ENCODE assay signal across 11 cellular contexts in the genomic region with DNA sequence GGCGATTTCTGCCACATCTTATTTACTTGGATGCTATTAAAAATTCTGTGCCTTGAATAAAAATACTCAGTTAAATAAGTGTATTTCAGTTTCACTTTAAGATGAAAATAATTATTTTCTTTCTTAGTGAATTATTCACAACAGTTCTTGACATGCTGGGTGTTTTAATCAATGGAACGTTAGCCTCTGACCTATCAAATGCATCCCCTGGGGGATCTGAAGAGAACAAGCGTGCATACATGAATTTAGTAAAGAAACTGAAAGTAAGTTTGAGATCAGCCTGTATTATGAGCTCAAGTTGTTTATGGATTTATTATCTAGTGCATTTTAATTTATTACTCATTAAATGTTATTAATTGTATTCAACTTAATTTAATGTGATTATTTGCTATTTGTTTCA. TPM values are rescaled to one million over a fixed set of nuclear protein-coding genes. Genes with fewer than 3 reads are reported as not detected.
A peak's percentile ranks its signal among the peaks of the same experiment; 100 is the strongest.
DNase-seq lines count a peak whose midpoint lies in the region; ATAC-seq and TF ChIP-seq lines count a peak whose summit lies in the region.
"Had no signal": no experiment of that assay in that cellular context is flagged by ENCODE, and none has a peak within 500 bp of the region (broad histone marks: within the 10 kb centered on the region; RNA-seq: fewer than 3 reads in every experiment).

No MANE protein-coding gene starts in this region.

- peak overlapping the region; percentile 86 for H2AFZ ChIP-seq in ACC112 (ENCODE audit: low read length, unreplicated experiment)

- no peaks in the 10 kb centered on the region for H3K27me3 ChIP-seq in ACC112 (ENCODE audit: insufficient read depth, low read length)
- H3K27me3 ChIP-seq in esophagus muscularis mucosa: no peaks in the 10 kb centered on the region

- H3K27ac ChIP-seq in ACC112 (ENCODE audit: low read depth, low read length) (no peak overlapping the region), esophagus muscularis mucosa (replicated peaks in 1 of 4) (no peak overlapping the region)
- H3K27ac ChIP-seq: C4-2B had no signal

- no peak for TF ChIP-seq CTCF in esophagus muscularis mucosa (IDR thresholded peaks at IDR 0.05)

- peaks cover 15% of the 10 kb centered on the region for H3K4me1 ChIP-seq in ACC112 (ENCODE audit: control insufficient read depth, insufficient read depth, low read length, unreplicated experiment)
- H3K4me1 ChIP-seq in esophagus muscularis mucosa: no peaks in the 10 kb centered on the region

- peaks cover 11% of the 10 kb centered on the region for H3K4me1 Mint-ChIP-seq in activated naive CD4-positive, alpha-beta T cell treated with anti-CD3 and anti-CD28 coated beads, Interleukin-2, amount 10 ng/mL, durations not matched to agents 7 days and 5 days

- peak overlapping the region; percentile 76 for H3K4me3 ChIP-seq in ACC112 (ENCODE audit: low read depth, low read length)
- peak overlapping the region; percentile 16 to 45 (median 30) for H3K4me3 ChIP-seq in esophagus muscularis mucosa

- intact Hi-C loops in esophagus muscularis mucosa (cut with DNase I): no loop called here

- no peaks in the 10 kb centered on the region for H3K9me3 ChIP-seq in esophagus muscularis mucosa

- no peaks in the 10 kb centered on the region for H3K9me3 Mint-ChIP-seq in activated naive CD4-positive, alpha-beta T cell treated with anti-CD3 and anti-CD28 coated beads, Interleukin-2, amount 10 ng/mL, durations not matched to agents 7 days and 5 days
- H3K9me3 Mint-ChIP-seq: naive thymus-derived CD4-positive, alpha-beta T cell had no signal

- H3K27me3 Mint-ChIP-seq in activated naive CD4-positive, alpha-beta T cell treated with anti-CD3 and anti-CD28 coated beads, Interleukin-2, amount 10 ng/mL, durations not matched to agents 7 days and 5 days: peaks cover 5% of the 10 kb centered on the region

- peak; percentile 69 for ATAC-seq in GM19372 (IDR thresholded peaks at IDR 0.05; ENCODE audit: low read depth, unreplicated experiment)
- ATAC-seq in HG03097 (IDR thresholded peaks at IDR 0.05; ENCODE audit: low FRiP score, unreplicated experiment): peak; percentile 74

- DNase-seq in esophagus muscularis mucosa (ENCODE audit: extremely low spot score): no peak
- no peak for DNase-seq in NCI-H146 (lab: John Stamatoyannopoulos, UW)
- DNase-seq in erythroblast (lab: John Stamatoyannopoulos, UW): no peak
- DNase-seq in NCI-H2171 (lab: John Stamatoyannopoulos, UW): no peak
- no peak for DNase-seq in activated naive CD4-positive, alpha-beta T cell treated with anti-CD3 and anti-CD28 coated beads, Interleukin-2, amount 10 ng/mL, durations not matched to agents 7 days and 5 days
- DNase-seq: naive thymus-derived CD4-positive, alpha-beta T cell had no signal

- TF ChIP-seq POLR2A in esophagus muscularis mucosa (IDR thresholded peaks at IDR 0.05; ENCODE audit: low read depth) (no peak), erythroblast (IDR thresholded peaks at IDR 0.05; ENCODE audit: low read length) (no peak)

- TF ChIP-seq EP300 in esophagus muscularis mucosa (IDR thresholded peaks at IDR 0.05): no peak

- H3K4me3 Mint-ChIP-seq in activated naive CD4-positive, alpha-beta T cell treated with anti-CD3 and anti-CD28 coated beads, Interleukin-2, amount 10 ng/mL, durations not matched to agents 7 days and 5 days: no peak overlapping the region

- no peak overlapping the region for H3K27ac Mint-ChIP-seq in activated naive CD4-positive, alpha-beta T cell treated with anti-CD3 and anti-CD28 coated beads, Interleukin-2, amount 10 ng/mL, durations not matched to agents 7 days and 5 days

- H3K79me2 ChIP-seq in ACC112 (ENCODE audit: control insufficient read depth, insufficient read depth, low read length, unreplicated experiment): no peaks in the 10 kb centered on the region

- H3K36me3 ChIP-seq in ACC112 (ENCODE audit: insufficient read depth, low read length) (no peaks in the 10 kb centered on the region), esophagus muscularis mucosa (no peaks in the 10 kb centered on the region)

- WGBS in esophagus muscularis mucosa: 69% methylated on average over 3 of the region's 3 CpGs

- CTCF ChIA-PET in activated naive CD4-positive, alpha-beta T cell treated with anti-CD3 and anti-CD28 coated beads, Interleukin-2, amount 10 ng/mL, durations not matched to agents 7 days and 5 days (lab: Charles Lee): interaction anchor here (1.1 kb wide), 1 partner anchor 226 kb away, joined by 3 read pairs; no protein-coding TSS in a partner anchor

- no peaks in the 10 kb centered on the region for H3K36me3 Mint-ChIP-seq in activated naive CD4-positive, alpha-beta T cell treated with anti-CD3 and anti-CD28 coated beads, Interleukin-2, amount 10 ng/mL, durations not matched to agents 7 days and 5 days
- H3K36me3 Mint-ChIP-seq: naive thymus-derived CD4-positive, alpha-beta T cell had no signal

RNA-seq across cellular contexts. Expression of a gene that starts 0.6 kb away (rescaled TPM):
- 1 to 10 TPM; 1.5 to 4.6 (median 2.8) TPM for total RNA-seq in esophagus muscularis mucosa
- total RNA-seq: activated CD8-positive, alpha-beta memory T cell treated with anti-CD3 and anti-CD28 coated beads for 36 hours had no signal

RNA-seq across cellular contexts. Expression of a gene that starts 54.6 kb away (rescaled TPM):
- 1 to 10 TPM in 3 of 4 donors, under 1 TPM in 1; 0.80 to 2.0 (median 1.4) TPM for total RNA-seq in esophagus muscularis mucosa
- total RNA-seq: activated CD8-positive, alpha-beta memory T cell treated with anti-CD3 and anti-CD28 coated beads for 36 hours had no signal
